In genomic region chr7:91286432-91286831, GRCh38 we compare ENCODE assay signal across 17 cellular contexts. TPM values are rescaled to one million over a fixed set of nuclear protein-coding genes. Genes with fewer than 3 reads are reported as not detected.
A peak's percentile ranks its signal among the peaks of the same experiment; 100 is the strongest.
DNase-seq lines count a peak whose midpoint lies in the region; ATAC-seq and TF ChIP-seq lines count a peak whose summit lies in the region.
"Had no signal": no experiment of that assay in that cellular context is flagged by ENCODE, and none has a peak within 500 bp of the region (broad histone marks: within the 10 kb centered on the region; RNA-seq: fewer than 3 reads in every experiment).

No MANE protein-coding gene starts in this region.

- WGBS in mesendoderm (ENCODE audit: extremely low coverage, insufficient coverage, low lambda C conversion rate): no CpG with 5 or more reads among the region's 6 CpGs

- H3K36me3 Mint-ChIP-seq in dendritic cell treated with granulocyte-macrophage colony-stimulating factor and Interleukin-4, amounts not matched to agents 40 ng/mL and 50 ng/mL, for 4 days (ENCODE audit: low read depth): no peaks in the 10 kb centered on the region
- H3K36me3 Mint-ChIP-seq: memory B cell had no signal

- H3K4me1 ChIP-seq in mesendoderm (ENCODE audit: control insufficient read depth, low read depth, low read length): no peaks in the 10 kb centered on the region
- H3K4me1 ChIP-seq: Caco-2 had no signal

- no peak overlapping the region for H3K23ac ChIP-seq in mesendoderm (ENCODE audit: low read length)

- H3K36me3 ChIP-seq in mesendoderm (ENCODE audit: control insufficient read depth, insufficient read depth, low read length): no peaks in the 10 kb centered on the region

- peak overlapping the region; percentile 75 for H3K27ac Mint-ChIP-seq in dendritic cell treated with granulocyte-macrophage colony-stimulating factor and Interleukin-4, amounts not matched to agents 40 ng/mL and 50 ng/mL, for 4 days
- H3K27ac Mint-ChIP-seq: memory B cell, T-helper 17 cell had no signal

- no peak overlapping the region for H3K27ac ChIP-seq in mesendoderm (ENCODE audit: low read depth, low read length)

- no peak overlapping the region for H3K9ac ChIP-seq in mesendoderm (ENCODE audit: low read length)

- H3K56ac ChIP-seq in mesendoderm (ENCODE audit: low read length): no peak overlapping the region

- H2BK5ac ChIP-seq in mesendoderm (ENCODE audit: low read length): no peak overlapping the region

- no peak overlapping the region for H4K5ac ChIP-seq in mesendoderm (ENCODE audit: low read length)

- intact Hi-C loops in dendritic cell treated with granulocyte-macrophage colony-stimulating factor and Interleukin-4, amounts not matched to agents 40 ng/mL and 50 ng/mL, for 4 days (cut with micrococcal nuclease): loop anchor here (2.0 to 10.0 kb wide), 2 partner anchors 22 to 202 kb away; partner anchors contain the start of gene FZD1

- H4K8ac ChIP-seq in mesendoderm (ENCODE audit: low read depth, low read length): no peak overlapping the region

- H2AK5ac ChIP-seq in mesendoderm (ENCODE audit: low read length): no peak overlapping the region

- H3K18ac ChIP-seq in mesendoderm (ENCODE audit: low read length): no peak overlapping the region

- no peak overlapping the region for H2BK120ac ChIP-seq in mesendoderm (ENCODE audit: low read depth, low read length)

- no peaks in the 10 kb centered on the region for H3K27me3 ChIP-seq in mesendoderm (ENCODE audit: insufficient read depth, low read length, poor library complexity)

- TF ChIP-seq CTCF in foreskin fibroblast (IDR thresholded peaks at IDR 0.05; ENCODE audit: low read depth, low read length): no peak

- H3K4me3 ChIP-seq in foreskin fibroblast (ENCODE audit: low read depth in 1 of 2, low read length in 2 of 2) (no peak overlapping the region), mesendoderm (ENCODE audit: low read length) (no peak overlapping the region)

- H3K4me1 Mint-ChIP-seq in dendritic cell treated with granulocyte-macrophage colony-stimulating factor and Interleukin-4, amounts not matched to agents 40 ng/mL and 50 ng/mL, for 4 days (ENCODE audit: low read depth): peaks cover 37% of the 10 kb centered on the region
- H3K4me1 Mint-ChIP-seq: T-helper 17 cell had no signal

- no peak overlapping the region for H3K4ac ChIP-seq in mesendoderm (ENCODE audit: low read depth, low read length)

- no peaks in the 10 kb centered on the region for H3K9me3 Mint-ChIP-seq in dendritic cell treated with granulocyte-macrophage colony-stimulating factor and Interleukin-4, amounts not matched to agents 40 ng/mL and 50 ng/mL, for 4 days
- H3K9me3 Mint-ChIP-seq: memory B cell had no signal

- ATAC-seq in HG03039 (IDR thresholded peaks at IDR 0.05; ENCODE audit: unreplicated experiment): no peak
- ATAC-seq: T-helper 17 cell had no signal

- H3K27me3 Mint-ChIP-seq in dendritic cell treated with granulocyte-macrophage colony-stimulating factor and Interleukin-4, amounts not matched to agents 40 ng/mL and 50 ng/mL, for 4 days: peaks cover 2% of the 10 kb centered on the region
- H3K27me3 Mint-ChIP-seq: T-helper 17 cell had no signal

- no peaks in the 10 kb centered on the region for H3K79me2 ChIP-seq in mesendoderm (ENCODE audit: control insufficient read depth, insufficient read depth, low read length)

- no peaks in the 10 kb centered on the region for H3K79me1 ChIP-seq in mesendoderm (ENCODE audit: low read length)

- no peak overlapping the region for H3K4me3 Mint-ChIP-seq in dendritic cell treated with granulocyte-macrophage colony-stimulating factor and Interleukin-4, amounts not matched to agents 40 ng/mL and 50 ng/mL, for 4 days
- H3K4me3 Mint-ChIP-seq: memory B cell, T-helper 17 cell had no signal

- DNase-seq in DMS79 (lab: John Stamatoyannopoulos, UW): peak; percentile 91
- peak; percentile 72 for DNase-seq in NCI-H1417 treated with DMSO at 0.1 percent for 48 hours (lab: John Stamatoyannopoulos, UW)
- peak; percentile 88 for DNase-seq in NCI-H345 (lab: John Stamatoyannopoulos, UW)
- no peak for DNase-seq in foreskin fibroblast
- DNase-seq in mesendoderm: no peak
- no peak for DNase-seq in stimulated activated CD4-positive, alpha-beta T cell treated with anti-CD3 and anti-CD28 coated beads, Interleukin-4, amount 100 ng/mL, for 24 hours
- DNase-seq: activated naive CD4-positive, alpha-beta T cell; Caco-2; cortex of kidney; erythroblast; head of caudate nucleus; NK-92 treated with Interleukin-12 subunit alpha and Interleukin-12 subunit beta, amount 100 ng/mL, for 24 hours; stimulated activated CD4-positive, alpha-beta T cell treated with anti-CD3 and anti-CD28 coated beads, Interleukin-15, amount 100 ng/mL, for 24 hours; T-helper 17 cell had no signal

- H3K4me2 ChIP-seq in mesendoderm (ENCODE audit: low read length): no peak overlapping the region

- no peak overlapping the region for H2BK15ac ChIP-seq in mesendoderm (replicated peaks; ENCODE audit: low read depth)

RNA-seq across cellular contexts. Expression of gene FZD1, which starts 22.2 kb away (rescaled TPM):
- polyA plus RNA-seq in mesendoderm (2013, experiment 1 of 2): 0.98 TPM
- polyA plus RNA-seq in mesendoderm (2013, experiment 2 of 2): 0.97 TPM

Comparison
In these comparisons a context has a peak if more than half of its experiments do, and no peak if none do; other contexts are left out.
1. DNase-seq: peak in DMS79 (single experiment), NCI-H1417 treated with DMSO at 0.1 percent for 48 hours (single experiment) and NCI-H345 (single experiment); none in foreskin fibroblast (0 of 2), mesendoderm (single experiment) and stimulated activated CD4-positive, alpha-beta T cell treated with anti-CD3 and anti-CD28 coated beads, Interleukin-4, amount 100 ng/mL, for 24 hours (single experiment).